In genomic region chr2:118062048-118062447, GRCh38 we compare ENCODE assay signal across 23 cellular contexts. TPM values are rescaled to one million over a fixed set of nuclear protein-coding genes. Genes with fewer than 3 reads are reported as not detected.
DNase-seq lines count a peak whose midpoint lies in the region; ATAC-seq and TF ChIP-seq lines count a peak whose summit lies in the region.
"Had no signal": no experiment of that assay in that cellular context is flagged by ENCODE, and none has a peak within 500 bp of the region (broad histone marks: within the 10 kb centered on the region; RNA-seq: fewer than 3 reads in every experiment).

No MANE protein-coding gene starts in this region.

- no peak overlapping the region for H3K4me3 ChIP-seq in AG09309 (ENCODE audit: control insufficient read depth, low read depth, low read length)
- H3K4me3 ChIP-seq: coronary artery, ovary, right atrium auricular region, testis, vagina had no signal

- TF ChIP-seq CTCF in AG09309 (IDR thresholded peaks at IDR 0.05; ENCODE audit: control insufficient read depth, insufficient read depth, low read depth, low read length, missing control alignments) (no peak), HFFc6 (IDR thresholded peaks at IDR 0.05) (no peak), omental fat pad (IDR thresholded peaks at IDR 0.05) (no peak)

- ATAC-seq in omental fat pad (ENCODE audit: low FRiP score), result peak; percentile 9
- no peak for ATAC-seq in GM19324 (IDR thresholded peaks at IDR 0.05; ENCODE audit: low FRiP score, unreplicated experiment)
- no peak for ATAC-seq in stimulated activated memory B cell treated with anti-CD40 and anti-IgM and Interleukin-4, amounts not matched to agents 10 μg/mL and 1 μg/mL and 100 μg/mL, for 72 hours
- ATAC-seq: activated naive CD8-positive, alpha-beta T cell treated with anti-CD3 and anti-CD28 coated beads, Interleukin-2, amount 50 U/mL, for 24 hours; CD8-positive, alpha-beta T cell; T-cell had no signal

- no peak overlapping the region for H3K27ac Mint-ChIP-seq in HFFc6
- H3K27ac Mint-ChIP-seq in stimulated activated memory B cell treated with anti-CD40 and anti-IgM and Interleukin-4, amounts not matched to agents 10 μg/mL and 1 μg/mL and 100 μg/mL, for 72 hours, result no peak overlapping the region
- H3K27ac Mint-ChIP-seq: activated naive CD8-positive, alpha-beta T cell treated with anti-CD3 and anti-CD28 coated beads, Interleukin-2, amount 50 U/mL, for 24 hours; CD8-positive, alpha-beta T cell; T-cell had no signal

- H3K4me1 Mint-ChIP-seq in HFFc6 (ENCODE audit: low read depth), result peaks cover 21% of the 10 kb centered on the region
- H3K4me1 Mint-ChIP-seq in stimulated activated memory B cell treated with anti-CD40 and anti-IgM and Interleukin-4, amounts not matched to agents 10 μg/mL and 1 μg/mL and 100 μg/mL, for 72 hours, result peaks cover 32% of the 10 kb centered on the region

- no peaks in the 10 kb centered on the region for H3K9me3 Mint-ChIP-seq in HFFc6
- H3K9me3 Mint-ChIP-seq in stimulated activated memory B cell treated with anti-CD40 and anti-IgM and Interleukin-4, amounts not matched to agents 10 μg/mL and 1 μg/mL and 100 μg/mL, for 72 hours, result no peaks in the 10 kb centered on the region
- H3K9me3 Mint-ChIP-seq: activated naive CD8-positive, alpha-beta T cell treated with anti-CD3 and anti-CD28 coated beads, Interleukin-2, amount 50 U/mL, for 24 hours; CD8-positive, alpha-beta T cell; naive B cell; T-cell had no signal

- no peak overlapping the region for H3K4me3 Mint-ChIP-seq in HFFc6
- no peak overlapping the region for H3K4me3 Mint-ChIP-seq in stimulated activated memory B cell treated with anti-CD40 and anti-IgM and Interleukin-4, amounts not matched to agents 10 μg/mL and 1 μg/mL and 100 μg/mL, for 72 hours
- H3K4me3 Mint-ChIP-seq: activated naive CD8-positive, alpha-beta T cell treated with anti-CD3 and anti-CD28 coated beads, Interleukin-2, amount 50 U/mL, for 24 hours; CD8-positive, alpha-beta T cell; T-cell had no signal

- in situ Hi-C loops in G401 (cut with HindIII; ENCODE audit: low sequenced_read_pairs), result no loop called here

- H3K27me3 Mint-ChIP-seq in HFFc6 (ENCODE audit: insufficient read depth), result peaks cover 17% of the 10 kb centered on the region
- no peaks in the 10 kb centered on the region for H3K27me3 Mint-ChIP-seq in stimulated activated memory B cell treated with anti-CD40 and anti-IgM and Interleukin-4, amounts not matched to agents 10 μg/mL and 1 μg/mL and 100 μg/mL, for 72 hours

- H3K36me3 Mint-ChIP-seq in HFFc6 (ENCODE audit: low read depth), result no peaks in the 10 kb centered on the region
- no peaks in the 10 kb centered on the region for H3K36me3 Mint-ChIP-seq in stimulated activated memory B cell treated with anti-CD40 and anti-IgM and Interleukin-4, amounts not matched to agents 10 μg/mL and 1 μg/mL and 100 μg/mL, for 72 hours
- H3K36me3 Mint-ChIP-seq: CD8-positive, alpha-beta T cell; naive B cell; T-cell had no signal

- DNase-seq in AG09309 (ENCODE audit: low read depth) (peak; percentile 75), HFFc6 (peak; percentile 11), amniotic epithelial cell (ENCODE audit: low read depth) (peak; percentile 67), omental fat pad (ENCODE audit: low spot score) (no peak), G401 (ENCODE audit: low spot score) (no peak), NCI-H1092 (lab: John Stamatoyannopoulos, UW) (no peak)
- DNase-seq: activated CD4-positive, alpha-beta T cell treated with anti-CD3 and anti-CD28 coated beads, Interleukin-2, amount 50 U/mL, for 1 hour; activated CD8-positive, alpha-beta memory T cell treated with anti-CD3 and anti-CD28 coated beads, Interleukin-2, amount 50 U/mL, for 48 hours; activated effector memory CD4-positive, alpha-beta T cell treated with Interleukin-2 at 50 U/mL for 16 hours; activated naive CD8-positive, alpha-beta T cell treated with anti-CD3 and anti-CD28 coated beads, Interleukin-2, amount 50 U/mL, for 24 hours; CD8-positive, alpha-beta T cell; DMS79 treated with DMSO at 0.1 percent for 48 hours; NCI-H510A treated with DMSO at 0.1 percent for 48 hours; ovary; Right ventricle myocardium superior; T-cell; testis had no signal

RNA-seq across cellular contexts. Expression of gene INSIG2, which starts 26.2 kb away (rescaled TPM):
- total RNA-seq in HFFc6 (2021; fragmentation: NEBNext Ultra II Directional; extraction: Animal tissue kit (Norgen Biotek cat#: 25700)), result 10 to 100 TPM in 4 of 6 experiments, 1 to 10 TPM in 2; 9.6 to 12.2 (median 10.1) TPM
- 10 to 100 TPM in 2 of 4 donors, 1 to 10 TPM in 2; 5.3 to 15.9 (median 9.7) TPM for total RNA-seq in omental fat pad
- 2.5 and 15.1 TPM in 2 replicates for total RNA-seq in G401 (2014; rRNA removed; shearing (Covaris generic))

RNA-seq across cellular contexts. Expression of gene CCDC93, which starts 48.2 kb away (rescaled TPM):
- 10 to 100 TPM; 13.4 to 17.2 (median 14.4) TPM for total RNA-seq in HFFc6 (2021; fragmentation: NEBNext Ultra II Directional; extraction: Animal tissue kit (Norgen Biotek cat#: 25700))
- total RNA-seq in omental fat pad, result 10 to 100 TPM; 21.4 to 34.8 (median 22.3) TPM
- 8.5 and 10.7 TPM in 2 replicates for total RNA-seq in G401 (2014; rRNA removed; shearing (Covaris generic))

Comparison
In these comparisons a context has a peak if more than half of its experiments do, and no peak if none do; other contexts are left out.
1. DNase-seq: peak in AG09309 (single experiment), HFFc6 (single experiment) and amniotic epithelial cell (single experiment); none in omental fat pad (single experiment), G401 (single experiment) and NCI-H1092 (single experiment).